1 cellular context compared by ENCODE assay signal in genomic region chr12:122147514-122148290, GRCh38.
TF ChIP-seq lines count a peak whose summit lies in the region.

No MANE protein-coding gene starts in this region.

TF ChIP-seq in GM23338, 12 proteins besides CTCF, POLR2A, EP300 and RAD21 (continued from another document):
- no peak for TF ChIP-seq REST (IDR thresholded peaks at IDR 0.05; ENCODE audit: unreplicated experiment)
- TF ChIP-seq EZH2phosphoT487 (IDR thresholded peaks at IDR 0.05; ENCODE audit: unreplicated experiment), result no peak
- TF ChIP-seq ETS1 (IDR thresholded peaks at IDR 0.05), result no peak
- TF ChIP-seq JUNB (IDR thresholded peaks at IDR 0.05; ENCODE audit: unreplicated experiment), result no peak
- no peak for TF ChIP-seq ZNF331 (CRISPR knock-in tag; IDR thresholded peaks at IDR 0.05; ENCODE audit: low read depth)
- no peak for TF ChIP-seq STAT1 (IDR thresholded peaks at IDR 0.05; ENCODE audit: unreplicated experiment)
